14 cellular contexts compared by ENCODE assay signal in genomic region chr11:65850217-65851082, GRCh38. TPM values are rescaled to one million over a fixed set of nuclear protein-coding genes. Genes with fewer than 3 reads are reported as not detected.
DNase-seq lines count a peak whose midpoint lies in the region; ATAC-seq and TF ChIP-seq lines count a peak whose summit lies in the region.
"Had no signal": no experiment of that assay in that cellular context is flagged by ENCODE, and none has a peak within 500 bp of the region (broad histone marks: within the 10 kb centered on the region; RNA-seq: fewer than 3 reads in every experiment).

No MANE protein-coding gene starts in this region.

- no peaks in the 10 kb centered on the region for H3K9me3 Mint-ChIP-seq in activated naive CD4-positive, alpha-beta T cell treated with anti-CD3 and anti-CD28 coated beads, Interleukin-2, amount 50 U/mL, for 24 hours
- H3K9me3 Mint-ChIP-seq in stimulated activated naive CD8-positive, alpha-beta T cell treated with anti-CD3 and anti-CD28 coated beads, Interleukin-15, amount 100 ng/mL, for 72 hours = peaks cover 0 to 9% of the 10 kb centered on the region in 2 donors
- H3K9me3 Mint-ChIP-seq in activated naive CD8-positive, alpha-beta T cell treated with anti-CD3 and anti-CD28 coated beads, Interleukin-2, amount 50 U/mL, for 24 hours = peaks cover 4% of the 10 kb centered on the region
- H3K9me3 Mint-ChIP-seq: memory B cell had no signal

- no peaks in the 10 kb centered on the region for H3K9me2 ChIP-seq in hepatocyte (replicated peaks; ENCODE audit: insufficient read depth)

- no peak for TF ChIP-seq CTCF in hepatocyte (IDR thresholded peaks at IDR 0.05; ENCODE audit: poor library complexity)

- peak; percentile 29 for ATAC-seq in stimulated activated naive CD8-positive, alpha-beta T cell treated with anti-CD3 and anti-CD28 coated beads, Interleukin-15, amount 100 ng/mL, for 72 hours
- ATAC-seq in activated naive CD8-positive, alpha-beta T cell treated with anti-CD3 and anti-CD28 coated beads, Interleukin-2, amount 50 U/mL, for 24 hours = no peak

- no peak overlapping the region for H3K4me3 Mint-ChIP-seq in activated naive CD4-positive, alpha-beta T cell treated with anti-CD3 and anti-CD28 coated beads, Interleukin-2, amount 50 U/mL, for 24 hours
- H3K4me3 Mint-ChIP-seq in stimulated activated naive CD8-positive, alpha-beta T cell treated with anti-CD3 and anti-CD28 coated beads, Interleukin-15, amount 100 ng/mL, for 72 hours = peak overlapping the region in 1 of 2 donors; percentile 31
- no peak overlapping the region for H3K4me3 Mint-ChIP-seq in activated naive CD8-positive, alpha-beta T cell treated with anti-CD3 and anti-CD28 coated beads, Interleukin-2, amount 50 U/mL, for 24 hours
- H3K4me3 Mint-ChIP-seq: memory B cell had no signal

- peaks cover 12% of the 10 kb centered on the region for H3K36me3 Mint-ChIP-seq in activated naive CD4-positive, alpha-beta T cell treated with anti-CD3 and anti-CD28 coated beads, Interleukin-2, amount 50 U/mL, for 24 hours
- peaks cover 37% of the 10 kb centered on the region for H3K36me3 Mint-ChIP-seq in activated naive CD8-positive, alpha-beta T cell treated with anti-CD3 and anti-CD28 coated beads, Interleukin-2, amount 50 U/mL, for 24 hours (ENCODE audit: low read depth)

- no peak overlapping the region for H3K4me3 ChIP-seq in hepatocyte
- H3K4me3 ChIP-seq: breast epithelium had no signal

- peaks cover 21% of the 10 kb centered on the region for H3K4me1 Mint-ChIP-seq in activated naive CD4-positive, alpha-beta T cell treated with anti-CD3 and anti-CD28 coated beads, Interleukin-2, amount 50 U/mL, for 24 hours
- peaks cover 32% of the 10 kb centered on the region for H3K4me1 Mint-ChIP-seq in stimulated activated naive CD8-positive, alpha-beta T cell treated with anti-CD3 and anti-CD28 coated beads, Interleukin-15, amount 100 ng/mL, for 72 hours
- H3K4me1 Mint-ChIP-seq in activated naive CD8-positive, alpha-beta T cell treated with anti-CD3 and anti-CD28 coated beads, Interleukin-2, amount 50 U/mL, for 24 hours = peaks cover 11% of the 10 kb centered on the region

- no peaks in the 10 kb centered on the region for H3K27me3 Mint-ChIP-seq in activated naive CD4-positive, alpha-beta T cell treated with anti-CD3 and anti-CD28 coated beads, Interleukin-2, amount 50 U/mL, for 24 hours
- H3K27me3 Mint-ChIP-seq in stimulated activated naive CD8-positive, alpha-beta T cell treated with anti-CD3 and anti-CD28 coated beads, Interleukin-15, amount 100 ng/mL, for 72 hours = no peaks in the 10 kb centered on the region
- no peaks in the 10 kb centered on the region for H3K27me3 Mint-ChIP-seq in activated naive CD8-positive, alpha-beta T cell treated with anti-CD3 and anti-CD28 coated beads, Interleukin-2, amount 50 U/mL, for 24 hours
- H3K27me3 Mint-ChIP-seq: memory B cell had no signal

- H3K79me2 ChIP-seq in hepatocyte = peaks cover 16% of the 10 kb centered on the region

- no peaks in the 10 kb centered on the region for H3K36me3 ChIP-seq in hepatocyte (replicated peaks; ENCODE audit: insufficient read depth, low read depth)
- H3K36me3 ChIP-seq: breast epithelium had no signal

- H3K4me2 ChIP-seq in hepatocyte = no peak overlapping the region

- H3K9me3 ChIP-seq in hepatocyte (ENCODE audit: low read depth) = no peaks in the 10 kb centered on the region

- peak overlapping the region; percentile 17 for H3K27ac Mint-ChIP-seq in activated naive CD4-positive, alpha-beta T cell treated with anti-CD3 and anti-CD28 coated beads, Interleukin-2, amount 50 U/mL, for 24 hours
- peak overlapping the region in 1 of 2 donors; percentile 89 for H3K27ac Mint-ChIP-seq in stimulated activated naive CD8-positive, alpha-beta T cell treated with anti-CD3 and anti-CD28 coated beads, Interleukin-15, amount 100 ng/mL, for 72 hours
- H3K27ac Mint-ChIP-seq in activated naive CD8-positive, alpha-beta T cell treated with anti-CD3 and anti-CD28 coated beads, Interleukin-2, amount 50 U/mL, for 24 hours = no peak overlapping the region
- H3K27ac Mint-ChIP-seq: memory B cell had no signal

- peaks cover 25% of the 10 kb centered on the region for H3K4me1 ChIP-seq in hepatocyte (ENCODE audit: insufficient read depth)

- no peaks in the 10 kb centered on the region for H3K27me3 ChIP-seq in hepatocyte
- H3K27me3 ChIP-seq: breast epithelium had no signal

- DNase-seq in activated naive CD4-positive, alpha-beta T cell treated with anti-CD3 and anti-CD28 coated beads, Interleukin-2, amount 50 U/mL, for 16 hours = no peak
- DNase-seq in RPMI7951 (ENCODE audit: low read depth) = peak; percentile 39
- peak; percentile 7 for DNase-seq in hepatocyte (ENCODE audit: low spot score)
- no peak for DNase-seq in stimulated activated naive CD8-positive, alpha-beta T cell treated with anti-CD3 and anti-CD28 coated beads, Interleukin-15, amount 100 ng/mL, for 72 hours
- DNase-seq in DMS79 (lab: John Stamatoyannopoulos, UW) = no peak
- DNase-seq in NCI-H748 treated with DMSO at 0.1 percent for 48 hours (lab: John Stamatoyannopoulos, UW) = no peak
- DNase-seq in activated naive CD8-positive, alpha-beta T cell treated with anti-CD3 and anti-CD28 coated beads, Interleukin-2, amount 50 U/mL, for 24 hours = no peak
- DNase-seq: activated CD4-positive, alpha-beta T cell treated with anti-CD3 and anti-CD28 coated beads for 4 hours; NCI-H2029 treated with DMSO at 0.1 percent for 48 hours; occipital lobe; T-helper 9 cell had no signal

- WGBS in hepatocyte (ENCODE audit: low lambda C conversion rate, missing lambda C conversion rate) = 88% methylated on average over 19 of the region's 20 CpGs

- H2AFZ ChIP-seq in hepatocyte = no peak overlapping the region

- H4K20me1 ChIP-seq in hepatocyte (ENCODE audit: insufficient read depth, poor library complexity, severe bottlenecking) = peaks cover 17% of the 10 kb centered on the region

- no peak overlapping the region for H3K27ac ChIP-seq in hepatocyte
- H3K27ac ChIP-seq: breast epithelium had no signal

RNA-seq across cellular contexts. Expression of gene CFL1, which starts 7.5 kb away (rescaled TPM):
- 2,043 and 2,212 TPM in 2 replicates for total RNA-seq in RPMI7951 (2014; rRNA removed; shearing (Covaris generic))
- 720 and 758 TPM in 2 replicates for total RNA-seq in hepatocyte
- 1,698 and 1,708 TPM in 2 replicates for polyA plus RNA-seq in hepatocyte

RNA-seq across cellular contexts. Expression of gene MUS81, which starts 9.8 kb away (rescaled TPM):
- total RNA-seq in RPMI7951 (2014; rRNA removed; shearing (Covaris generic)) = 38.9 and 40.6 TPM in 2 replicates
- total RNA-seq in hepatocyte = 22.3 and 23.8 TPM in 2 replicates
- 47.0 and 51.7 TPM in 2 replicates for polyA plus RNA-seq in hepatocyte

RNA-seq across cellular contexts. Expression of gene SNX32, which starts 16.7 kb away (rescaled TPM):
- total RNA-seq in RPMI7951 (2014; rRNA removed; shearing (Covaris generic)) = 0.20 TPM in 1 of 2 replicates, not detected in the other
- total RNA-seq in hepatocyte = 2.3 and 2.9 TPM in 2 replicates
- 5.1 and 6.0 TPM in 2 replicates for polyA plus RNA-seq in hepatocyte

RNA-seq across cellular contexts. Expression of gene EFEMP2, which starts 22.1 kb away (rescaled TPM):
- total RNA-seq in RPMI7951 (2014; rRNA removed; shearing (Covaris generic)) = 5.4 and 8.4 TPM in 2 replicates
- total RNA-seq in hepatocyte = 65.2 and 69.7 TPM in 2 replicates
- 197 and 230 TPM in 2 replicates for polyA plus RNA-seq in hepatocyte

RNA-seq across cellular contexts. Expression of gene CTSW, which starts 29.2 kb away (rescaled TPM):
- 5.4 and 8.9 TPM in 2 replicates for total RNA-seq in RPMI7951 (2014; rRNA removed; shearing (Covaris generic))
- not detected in 2 replicates for total RNA-seq in hepatocyte
- 0.15 and 0.56 TPM in 2 replicates for polyA plus RNA-seq in hepatocyte
- total RNA-seq: occipital lobe had no signal

Comparison
In these comparisons a context has a peak if more than half of its experiments do, and no peak if none do; other contexts are left out.
1. DNase-seq: peak in RPMI7951 (single experiment) and hepatocyte (single experiment); none in activated naive CD4-positive, alpha-beta T cell treated with anti-CD3 and anti-CD28 coated beads, Interleukin-2, amount 50 U/mL, for 16 hours (single experiment), stimulated activated naive CD8-positive, alpha-beta T cell treated with anti-CD3 and anti-CD28 coated beads, Interleukin-15, amount 100 ng/mL, for 72 hours (0 of 2), DMS79 (single experiment), NCI-H748 treated with DMSO at 0.1 percent for 48 hours (single experiment) and activated naive CD8-positive, alpha-beta T cell treated with anti-CD3 and anti-CD28 coated beads, Interleukin-2, amount 50 U/mL, for 24 hours (single experiment).